Comparison of ENCODE assay signal across 8 cellular contexts in genomic region chr2:235468978-235469694, GRCh38. TPM values are rescaled to one million over a fixed set of nuclear protein-coding genes. Genes with fewer than 3 reads are reported as not detected.
A peak's percentile ranks its signal among the peaks of the same experiment; 100 is the strongest.
DNase-seq lines count a peak whose midpoint lies in the region; ATAC-seq and TF ChIP-seq lines count a peak whose summit lies in the region.

No MANE protein-coding gene starts in this region.

- H3K4me3 ChIP-seq in HEK293 (ENCODE audit: low read depth, low read length) (no peak overlapping the region), right cardiac atrium (ENCODE audit: low read length) (no peak overlapping the region), HAP-1 (no peak overlapping the region)

- DNase-seq in WTC11 (ENCODE audit: low spot score) (no peak), right cardiac atrium (peak in 1 of 3 donors; percentile 27), substantia nigra (lab: John Stamatoyannopoulos, UW) (peak in 22 of 49 donors; percentile 9 to 50 (median 20)), HAP-1 (ENCODE audit: low spot score in 2 of 2) (no peak), Kasumi-1 (lab: John Stamatoyannopoulos, UW) (no peak), KG1 (lab: John Stamatoyannopoulos, UW) (no peak)

- H3K4me1 Mint-ChIP-seq in WTC11 = peaks cover 7% of the 10 kb centered on the region

- in situ Hi-C loops in HAP-1 (cut with MboI; ENCODE audit: low sequenced_read_pairs) = no loop called here

- H3K27ac ChIP-seq in HEK293 (ENCODE audit: extremely low read depth, low read depth, low read length) = no peak overlapping the region
- no peak overlapping the region for H3K27ac ChIP-seq in right cardiac atrium (ENCODE audit: low read length)
- peak overlapping the region; percentile 87 for H3K27ac ChIP-seq in substantia nigra (ENCODE audit: low read depth, low read length, poor library complexity, severe bottlenecking)

- peak; percentile 26; the same call in 1 of the 2 replicates for ATAC-seq in WTC11
- peak; percentile 84 to 95 for ATAC-seq in right cardiac atrium
- ATAC-seq in HG03139 (IDR thresholded peaks at IDR 0.05; ENCODE audit: unreplicated experiment) = no peak

- CTCF ChIA-PET in HEK293 (lab: Yijun Ruan, JAX) (interaction anchor here (1.0 kb wide), 1 partner anchor 125 kb away, joined by 6 read pairs; no protein-coding TSS in a partner anchor), WTC11 (lab: Charles Lee) (interaction anchor here (0.6 to 1.3 kb wide), 3 partner anchors 44 to 125 kb away, joined by 3 to 4 read pairs (median 4); no protein-coding TSS in a partner anchor)

- H3K9me3 ChIP-seq in HEK293 (ENCODE audit: control insufficient read depth, insufficient read depth, low read depth, low read length) (no peaks in the 10 kb centered on the region), right cardiac atrium (ENCODE audit: control insufficient read depth, low read length) (no peaks in the 10 kb centered on the region), HAP-1 (no peaks in the 10 kb centered on the region)

- intact Hi-C loops in right cardiac atrium (cut with DNase I) = no loop called here

- H3K27me3 ChIP-seq in right cardiac atrium (ENCODE audit: control insufficient read depth, insufficient read depth) (no peaks in the 10 kb centered on the region), HAP-1 (ENCODE audit: low read depth) (peaks cover 3% of the 10 kb centered on the region; the same call in 1 of the 2 replicates)

- H3K27me3 Mint-ChIP-seq in WTC11 (ENCODE audit: low read depth) = no peaks in the 10 kb centered on the region

- H3K27ac Mint-ChIP-seq in WTC11 = no peak overlapping the region

- H3K36me3 Mint-ChIP-seq in WTC11 = no peaks in the 10 kb centered on the region

- no peak overlapping the region for H3K4me3 Mint-ChIP-seq in WTC11

- H3K36me3 ChIP-seq in HEK293 (ENCODE audit: control insufficient read depth in 2 of 2, insufficient read depth in 1 of 2, low read length in 2 of 2) (no peaks in the 10 kb centered on the region), HAP-1 (replicated peaks) (no peaks in the 10 kb centered on the region)

- H3K4me1 ChIP-seq in HEK293 (ENCODE audit: control insufficient read depth, insufficient read depth, low read length) = no peaks in the 10 kb centered on the region
- peaks cover 2% of the 10 kb centered on the region for H3K4me1 ChIP-seq in right cardiac atrium (ENCODE audit: control insufficient read depth, insufficient read depth, low read length)
- H3K4me1 ChIP-seq in HAP-1 = no peaks in the 10 kb centered on the region

- H3K9me3 Mint-ChIP-seq in WTC11 = no peaks in the 10 kb centered on the region

- 48% methylated on average over 9 of the region's 9 CpGs for WGBS in right cardiac atrium

- TF ChIP-seq CTCF in HEK293 (tag by site-specific recombination; IDR thresholded peaks at IDR 0.05) (no peak), WTC11 (IDR thresholded peaks at IDR 0.05) (no peak)

- POLR2A ChIA-PET in HEK293 (lab: Yijun Ruan, JAX) (no interaction called here), WTC11 (lab: Charles Lee) (interaction anchor here (0.6 kb wide), 1 partner anchor 114 kb away, joined by 3 read pairs; no protein-coding TSS in a partner anchor)

TF ChIP-seq in HEK293, 187 proteins besides CTCF, POLR2A, EP300 and RAD21 (continues in another document):
- TF ChIP-seq, protein P1, sequence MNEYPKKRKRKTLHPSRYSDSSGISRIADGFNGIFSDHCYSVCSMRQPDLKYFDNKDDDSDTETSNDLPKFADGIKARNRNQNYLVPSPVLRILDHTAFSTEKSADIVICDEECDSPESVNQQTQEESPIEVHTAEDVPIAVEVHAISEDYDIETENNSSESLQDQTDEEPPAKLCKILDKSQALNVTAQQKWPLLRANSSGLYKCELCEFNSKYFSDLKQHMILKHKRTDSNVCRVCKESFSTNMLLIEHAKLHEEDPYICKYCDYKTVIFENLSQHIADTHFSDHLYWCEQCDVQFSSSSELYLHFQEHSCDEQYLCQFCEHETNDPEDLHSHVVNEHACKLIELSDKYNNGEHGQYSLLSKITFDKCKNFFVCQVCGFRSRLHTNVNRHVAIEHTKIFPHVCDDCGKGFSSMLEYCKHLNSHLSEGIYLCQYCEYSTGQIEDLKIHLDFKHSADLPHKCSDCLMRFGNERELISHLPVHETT (tag by site-specific recombination; IDR thresholded peaks at IDR 0.05) = no peak

TF ChIP-seq in WTC11, 78 proteins besides CTCF, POLR2A, EP300 and RAD21:
- TF ChIP-seq ZNF671 (CRISPR knock-in tag; IDR thresholded peaks at IDR 0.05) = no peak
- no peak for TF ChIP-seq EMX1 (CRISPR knock-in tag; IDR thresholded peaks at IDR 0.05)
- TF ChIP-seq SOX15 (CRISPR knock-in tag; IDR thresholded peaks at IDR 0.05) = no peak
- TF ChIP-seq NFATC4 (CRISPR knock-in tag; IDR thresholded peaks at IDR 0.05) = no peak
- no peak for TF ChIP-seq HMGA2 (CRISPR knock-in tag; IDR thresholded peaks at IDR 0.05)
- TF ChIP-seq USF2 (CRISPR knock-in tag; IDR thresholded peaks at IDR 0.05) = no peak
- no peak for TF ChIP-seq GTF2I (CRISPR knock-in tag; conservative IDR thresholded peaks at IDR 0.05)
- no peak for TF ChIP-seq HMGXB4 (CRISPR knock-in tag; IDR thresholded peaks at IDR 0.05)
- TF ChIP-seq NFE2L1 (CRISPR knock-in tag; IDR thresholded peaks at IDR 0.05) = no peak
- no peak for TF ChIP-seq SMAD3 (CRISPR knock-in tag; IDR thresholded peaks at IDR 0.05; ENCODE audit: borderline replicate concordance)
- no peak for TF ChIP-seq CREM (CRISPR knock-in tag; IDR thresholded peaks at IDR 0.05)
- no peak for TF ChIP-seq ZNF423 (CRISPR knock-in tag; IDR thresholded peaks at IDR 0.05)
- TF ChIP-seq OVOL2 (CRISPR knock-in tag; IDR thresholded peaks at IDR 0.05; ENCODE audit: borderline replicate concordance) = no peak
TF ChIP-seq in WTC11: peak in this region for 0.

RNA-seq across cellular contexts. Expression of gene AGAP1, which starts 24.7 kb away (rescaled TPM):
- total RNA-seq in WTC11 (2021) = 46.2 to 49.3 TPM (median 49.1 TPM) in 3 replicates
- total RNA-seq in right cardiac atrium = 10 to 100 TPM; 22.5 to 25.3 (median 23.3) TPM
- polyA plus RNA-seq in right cardiac atrium = 10.5 TPM
